Comparison of ENCODE assay signal across 1 cellular context in the genomic region with DNA sequence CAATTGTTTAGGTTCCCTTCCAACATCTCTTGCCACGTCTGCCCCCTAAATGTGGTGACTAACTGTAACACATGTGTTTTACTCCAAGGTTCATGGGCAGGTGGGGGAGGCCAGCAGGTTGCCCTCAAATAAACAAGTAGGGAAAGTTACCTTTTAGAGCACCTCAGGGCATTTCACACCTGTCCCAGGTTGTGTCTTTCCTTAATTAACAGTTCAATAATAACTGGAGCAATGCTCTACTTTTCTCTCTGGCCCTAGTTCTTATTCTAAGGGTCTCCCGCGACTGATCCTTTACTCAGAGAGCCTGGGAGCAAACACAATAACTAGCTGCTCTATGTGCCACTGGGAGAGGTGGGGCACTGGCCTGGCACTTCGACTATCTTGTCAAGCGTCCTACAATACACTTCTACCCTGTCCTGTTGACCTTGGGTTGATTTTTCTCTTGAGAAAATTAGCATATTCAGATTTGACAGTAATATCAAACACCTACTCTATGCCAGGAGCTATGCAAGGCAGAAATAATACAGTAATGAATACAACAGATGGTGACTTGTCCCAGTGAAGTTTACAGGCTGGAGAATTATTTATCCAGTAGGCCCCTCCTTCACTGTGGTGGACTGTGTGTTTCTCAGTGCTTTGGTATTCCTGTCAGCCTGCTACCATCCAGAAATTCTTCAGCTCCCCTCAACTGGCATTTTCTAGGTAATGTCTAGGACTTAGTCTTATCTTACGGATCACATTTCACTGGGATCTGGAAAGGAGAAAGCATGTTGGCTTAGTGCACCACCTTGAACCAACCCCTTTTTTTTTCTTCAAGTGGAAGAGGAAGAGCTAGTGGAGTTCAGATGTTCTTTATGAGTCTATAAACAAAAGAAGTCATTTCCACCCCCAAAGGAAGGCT.
TF ChIP-seq lines count a peak whose summit lies in the region.

No MANE protein-coding gene starts in this region.

TF ChIP-seq in SK-N-SH, 30 proteins besides CTCF, POLR2A, EP300 and RAD21:
- TF ChIP-seq CHD2 (IDR thresholded peaks at IDR 0.05; ENCODE audit: low read length, partially characterized antibody) = no peak
- peak; percentile 43; the same call in 1 of the 2 replicates for TF ChIP-seq RXRA (IDR thresholded peaks at IDR 0.05; ENCODE audit: borderline replicate concordance, low read depth)
- no peak for TF ChIP-seq MXI1 (IDR thresholded peaks at IDR 0.05; ENCODE audit: low read depth, low read length)
- peak; percentile 45; the same call in 1 of the 2 replicates for TF ChIP-seq NFIC (IDR thresholded peaks at IDR 0.05; ENCODE audit: borderline replicate concordance)
- TF ChIP-seq, protein P1, sequence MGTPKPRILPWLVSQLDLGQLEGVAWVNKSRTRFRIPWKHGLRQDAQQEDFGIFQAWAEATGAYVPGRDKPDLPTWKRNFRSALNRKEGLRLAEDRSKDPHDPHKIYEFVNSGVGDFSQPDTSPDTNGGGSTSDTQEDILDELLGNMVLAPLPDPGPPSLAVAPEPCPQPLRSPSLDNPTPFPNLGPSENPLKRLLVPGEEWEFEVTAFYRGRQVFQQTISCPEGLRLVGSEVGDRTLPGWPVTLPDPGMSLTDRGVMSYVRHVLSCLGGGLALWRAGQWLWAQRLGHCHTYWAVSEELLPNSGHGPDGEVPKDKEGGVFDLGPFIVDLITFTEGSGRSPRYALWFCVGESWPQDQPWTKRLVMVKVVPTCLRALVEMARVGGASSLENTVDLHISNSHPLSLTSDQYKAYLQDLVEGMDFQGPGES (IDR thresholded peaks at IDR 0.05; ENCODE audit: low read depth, low read length) = no peak
- peak; percentile 13; the same call in 1 of the 2 replicates for TF ChIP-seq POLR2AphosphoS5 (IDR thresholded peaks at IDR 0.05; ENCODE audit: low read depth, low read length)
- TF ChIP-seq USF2 (IDR thresholded peaks at IDR 0.05; ENCODE audit: borderline replicate concordance, low read depth, low read length) = no peak
- peak; percentile 43; the same call in 1 of the 2 replicates for TF ChIP-seq JUND (IDR thresholded peaks at IDR 0.05)
- TF ChIP-seq GATA2 (CRISPR knock-in tag; IDR thresholded peaks at IDR 0.05) = no peak
- TF ChIP-seq FOXM1 (IDR thresholded peaks at IDR 0.05; ENCODE audit: low read depth) = no peak
- TF ChIP-seq, protein P2, sequence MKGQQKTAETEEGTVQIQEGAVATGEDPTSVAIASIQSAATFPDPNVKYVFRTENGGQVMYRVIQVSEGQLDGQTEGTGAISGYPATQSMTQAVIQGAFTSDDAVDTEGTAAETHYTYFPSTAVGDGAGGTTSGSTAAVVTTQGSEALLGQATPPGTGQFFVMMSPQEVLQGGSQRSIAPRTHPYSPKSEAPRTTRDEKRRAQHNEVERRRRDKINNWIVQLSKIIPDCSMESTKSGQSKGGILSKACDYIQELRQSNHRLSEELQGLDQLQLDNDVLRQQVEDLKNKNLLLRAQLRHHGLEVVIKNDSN (IDR thresholded peaks at IDR 0.05; ENCODE audit: borderline replicate concordance, low read depth) = 0 out of 2 replicates have a peak, but pooled peaks have one; percentile 14
- TF ChIP-seq, protein P3, sequence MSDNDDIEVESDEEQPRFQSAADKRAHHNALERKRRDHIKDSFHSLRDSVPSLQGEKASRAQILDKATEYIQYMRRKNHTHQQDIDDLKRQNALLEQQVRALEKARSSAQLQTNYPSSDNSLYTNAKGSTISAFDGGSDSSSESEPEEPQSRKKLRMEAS (IDR thresholded peaks at IDR 0.05; ENCODE audit: low read depth) = 0 out of 2 replicates have a peak, but pooled peaks have one; percentile 20
- no peak for TF ChIP-seq GABPA (IDR thresholded peaks at IDR 0.05; ENCODE audit: low read depth)
- TF ChIP-seq TCF12 (IDR thresholded peaks at IDR 0.05) = peak; percentile 79
- no peak for TF ChIP-seq TAF1 (IDR thresholded peaks at IDR 0.05; ENCODE audit: borderline replicate concordance, low read depth, low read length)
- TF ChIP-seq SMC3 (IDR thresholded peaks at IDR 0.05; ENCODE audit: low read depth, low read length) = no peak
- peak; percentile 59 for TF ChIP-seq PBX3 (IDR thresholded peaks at IDR 0.05)
- TF ChIP-seq NRF1 (IDR thresholded peaks at IDR 0.05; ENCODE audit: low read depth, low read length) = no peak
